Comparison of ENCODE assay signal across 12 cellular contexts in the genomic region with DNA sequence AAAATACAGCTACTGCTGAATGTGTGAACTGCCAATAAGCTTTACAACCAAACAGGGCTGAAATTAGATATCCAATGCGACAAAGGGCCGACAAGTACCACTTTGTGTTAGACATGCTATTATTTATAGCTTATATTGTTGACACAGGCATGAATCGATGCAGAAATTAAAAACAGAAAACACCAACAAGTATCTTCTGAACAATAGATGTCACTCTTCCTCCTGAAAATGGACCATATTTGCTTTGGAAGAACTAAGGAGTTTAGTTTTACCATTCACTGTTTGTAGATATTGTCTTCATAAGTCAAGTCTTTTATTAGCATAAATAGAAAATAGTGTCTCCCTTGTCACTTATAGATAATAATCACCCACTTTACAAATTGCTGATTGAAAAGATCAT.
A peak's percentile ranks its signal among the peaks of the same experiment; 100 is the strongest.
DNase-seq lines count a peak whose midpoint lies in the region; FAIRE-seq and TF ChIP-seq lines count a peak whose summit lies in the region.
"Had no signal": no experiment of that assay in that cellular context is flagged by ENCODE, and none has a peak within 500 bp of the region (broad histone marks: within the 10 kb centered on the region; RNA-seq: fewer than 3 reads in every experiment).

No MANE protein-coding gene starts in this region.

- H3K79me2 ChIP-seq in OCI-LY3 (ENCODE audit: low read length): no peaks in the 10 kb centered on the region

- peak; percentile 89 for DNase-seq in DMS53 (lab: John Stamatoyannopoulos, UW)
- DNase-seq in NCI-H128 (lab: John Stamatoyannopoulos, UW; ENCODE audit: unreplicated experiment): peak; percentile 53
- DNase-seq in kidney: no peak
- DNase-seq in activated CD4-positive, alpha-beta T cell treated with anti-CD3 and anti-CD28 coated beads for 1 hour: no peak
- no peak for DNase-seq in NOMO-1 treated with dmso at 0.1 percent for 144 hours (lab: John Stamatoyannopoulos, UW; ENCODE audit: unreplicated experiment)
- DNase-seq in MV-4-11 (lab: John Stamatoyannopoulos, UW): no peak
- no peak for DNase-seq in activated CD8-positive, alpha-beta memory T cell treated with anti-CD3 and anti-CD28 coated beads for 24 hours
- DNase-seq: activated CD8-positive, alpha-beta T cell treated with anti-CD3 and anti-CD28 coated beads for 36 hours; activated gamma-delta T cell treated with Interleukin-2 at 50 U/mL for 16 hours; lower lobe of right lung had no signal

- no peak overlapping the region for H3K9ac ChIP-seq in OCI-LY3 (ENCODE audit: low read length)
- no peak overlapping the region for H3K9ac ChIP-seq in kidney (ENCODE audit: low read length in 2 of 2)

- H3K4me3 ChIP-seq in OCI-LY3 (ENCODE audit: low read length) (no peak overlapping the region), kidney (ENCODE audit: low read length in 2 of 2) (no peak overlapping the region)
- H3K4me3 ChIP-seq: cardiac muscle cell, lower lobe of right lung had no signal

- no peak overlapping the region for H2AFZ ChIP-seq in OCI-LY3 (ENCODE audit: low read depth, low read length)

- no peak for FAIRE-seq in kidney (lab: Jason Lieb, UNC)

- no peak overlapping the region for H3K27ac ChIP-seq in OCI-LY3 (ENCODE audit: low read length)
- H3K27ac ChIP-seq in kidney (ENCODE audit: low read depth in 2 of 2, low read length in 2 of 2): no peak overlapping the region
- H3K27ac ChIP-seq: cardiac muscle cell, lower lobe of right lung had no signal

- H4K20me1 ChIP-seq in OCI-LY3 (ENCODE audit: insufficient read depth, low read length): no peaks in the 10 kb centered on the region

- peak; percentile 36 for TF ChIP-seq CTCF in OCI-LY3 (IDR thresholded peaks at IDR 0.05; ENCODE audit: low read depth, low read length)
- TF ChIP-seq CTCF in kidney (IDR thresholded peaks at IDR 0.05; ENCODE audit: borderline replicate concordance, extremely low read depth, insufficient read depth): peak; percentile 14

- H3K4me2 ChIP-seq in OCI-LY3 (ENCODE audit: low read length): no peak overlapping the region

- H3K27me3 ChIP-seq in OCI-LY3 (ENCODE audit: low read depth, low read length): no peaks in the 10 kb centered on the region
- H3K27me3 ChIP-seq: cardiac muscle cell had no signal

- H3K9me3 ChIP-seq in OCI-LY3 (ENCODE audit: insufficient read depth, low read length): no peaks in the 10 kb centered on the region
- no peaks in the 10 kb centered on the region for H3K9me3 ChIP-seq in kidney (ENCODE audit: control insufficient read depth in 1 of 2, low read length in 2 of 2)

- H3K36me3 ChIP-seq in OCI-LY3 (replicated peaks; ENCODE audit: low read depth, low read length): no peaks in the 10 kb centered on the region
- H3K36me3 ChIP-seq in kidney (ENCODE audit: control insufficient read depth in 1 of 2, insufficient read depth in 2 of 2, low read length in 2 of 2): no peaks in the 10 kb centered on the region
- H3K36me3 ChIP-seq: cardiac muscle cell, lower lobe of right lung had no signal

- H3K4me1 ChIP-seq in OCI-LY3 (ENCODE audit: low read length) (no peaks in the 10 kb centered on the region), kidney (ENCODE audit: control insufficient read depth in 1 of 2, insufficient read depth in 1 of 2, low read depth in 1 of 2, low read length in 2 of 2) (no peaks in the 10 kb centered on the region)
- H3K4me1 ChIP-seq: lower lobe of right lung had no signal

- intact Hi-C loops in kidney (cut with DNase I): no loop called here

Comparison
In these comparisons a context has a peak if more than half of its experiments do, and no peak if none do; other contexts are left out.
1. DNase-seq: peak in DMS53 (single experiment) and NCI-H128 (single experiment); none in kidney (single experiment), activated CD4-positive, alpha-beta T cell treated with anti-CD3 and anti-CD28 coated beads for 1 hour (single experiment), NOMO-1 treated with dmso at 0.1 percent for 144 hours (single experiment), MV-4-11 (single experiment) and activated CD8-positive, alpha-beta memory T cell treated with anti-CD3 and anti-CD28 coated beads for 24 hours (single experiment).